9 cellular contexts compared by ENCODE assay signal in genomic region chr12:110270125-110270962, GRCh38. TPM values are rescaled to one million over a fixed set of nuclear protein-coding genes. Genes with fewer than 3 reads are reported as not detected.
DNase-seq lines count a peak whose midpoint lies in the region; ATAC-seq and TF ChIP-seq lines count a peak whose summit lies in the region.
"Had no signal": no experiment of that assay in that cellular context is flagged by ENCODE, and none has a peak within 500 bp of the region (broad histone marks: within the 10 kb centered on the region; RNA-seq: fewer than 3 reads in every experiment).

No MANE protein-coding gene starts in this region.

- no peak for TF ChIP-seq POLR2A in uterus (IDR thresholded peaks at IDR 0.05)

- DNase-seq in AG20443 (ENCODE audit: low spot score) (peak; percentile 53), NCI-H146 treated with DMSO at 0.1 percent for 48 hours (lab: John Stamatoyannopoulos, UW; ENCODE audit: unreplicated experiment) (peak; percentile 85), ascending aorta (ENCODE audit: low spot score in 2 of 2) (no peak), kidney glomerular epithelial cell (lab: John Stamatoyannopoulos, UW) (peak; percentile 31), uterus (peak; percentile 65 to 72), posterior vena cava (ENCODE audit: low spot score) (no peak), lower lobe of right lung (no peak)

- H3K36me3 ChIP-seq in ascending aorta (no peaks in the 10 kb centered on the region), uterus (no peaks in the 10 kb centered on the region), lower lobe of right lung (no peaks in the 10 kb centered on the region)

- no peak overlapping the region for H3K4me3 ChIP-seq in ascending aorta
- no peak overlapping the region for H3K4me3 ChIP-seq in uterus
- no peak overlapping the region for H3K4me3 ChIP-seq in lower lobe of right lung

- intact Hi-C loops in ascending aorta (cut with DNase I) (loop anchor here (2.0 kb wide), 1 partner anchor 18 kb away; no protein-coding TSS in a partner anchor), uterus (cut with DNase I; ENCODE audit: low total_unique reads) (no loop called here), posterior vena cava (cut with DNase I) (no loop called here), lower lobe of right lung (cut with DNase I) (no loop called here)

- H3K4me1 ChIP-seq in ascending aorta (peaks cover 16 to 45% of the 10 kb centered on the region in 2 donors), uterus (peaks cover 0 to 20% of the 10 kb centered on the region in 2 donors), lower lobe of right lung (peaks cover 10% of the 10 kb centered on the region)

- H3K9me3 ChIP-seq in ascending aorta (no peaks in the 10 kb centered on the region), uterus (no peaks in the 10 kb centered on the region), lower lobe of right lung (no peaks in the 10 kb centered on the region)

- TF ChIP-seq CTCF in ascending aorta (IDR thresholded peaks at IDR 0.05), result no peak
- no peak for TF ChIP-seq CTCF in uterus (IDR thresholded peaks at IDR 0.05)
- no peak for TF ChIP-seq CTCF in lower lobe of right lung (IDR thresholded peaks at IDR 0.05)

- H3K27me3 ChIP-seq in ascending aorta (no peaks in the 10 kb centered on the region), uterus (no peaks in the 10 kb centered on the region), lower lobe of right lung (ENCODE audit: low read depth) (no peaks in the 10 kb centered on the region)

- no peak for ATAC-seq in HG02970 (IDR thresholded peaks at IDR 0.05; ENCODE audit: low FRiP score, unreplicated experiment)
- ATAC-seq in lower lobe of right lung, result no peak

- peak overlapping the region; percentile 74 to 76 for H3K27ac ChIP-seq in ascending aorta
- peak overlapping the region; percentile 70 to 76 for H3K27ac ChIP-seq in uterus
- no peak overlapping the region for H3K27ac ChIP-seq in lower lobe of right lung
- H3K27ac ChIP-seq: parathyroid adenoma had no signal

RNA-seq across cellular contexts. Expression of gene ATP2A2, which starts 10.7 kb away (rescaled TPM):
- total RNA-seq in ascending aorta, result 185 TPM
- 100 to 1,000 TPM in 2 of 4 donors, 10 to 100 TPM in 2; 61.5 to 173 (median 97.9) TPM for total RNA-seq in uterus
- total RNA-seq in posterior vena cava, result 100 to 1,000 TPM; 222 to 263 TPM
- 156 TPM for total RNA-seq in lower lobe of right lung

Comparison
In these comparisons a context has a peak if more than half of its experiments do, and no peak if none do; other contexts are left out.
1. DNase-seq: peak in AG20443 (single experiment), NCI-H146 treated with DMSO at 0.1 percent for 48 hours (single experiment), kidney glomerular epithelial cell (single experiment) and uterus (2 of 2); none in ascending aorta (0 of 2), posterior vena cava (single experiment) and lower lobe of right lung (single experiment).